Comparison of ENCODE assay signal across 12 cellular contexts in the genomic region with DNA sequence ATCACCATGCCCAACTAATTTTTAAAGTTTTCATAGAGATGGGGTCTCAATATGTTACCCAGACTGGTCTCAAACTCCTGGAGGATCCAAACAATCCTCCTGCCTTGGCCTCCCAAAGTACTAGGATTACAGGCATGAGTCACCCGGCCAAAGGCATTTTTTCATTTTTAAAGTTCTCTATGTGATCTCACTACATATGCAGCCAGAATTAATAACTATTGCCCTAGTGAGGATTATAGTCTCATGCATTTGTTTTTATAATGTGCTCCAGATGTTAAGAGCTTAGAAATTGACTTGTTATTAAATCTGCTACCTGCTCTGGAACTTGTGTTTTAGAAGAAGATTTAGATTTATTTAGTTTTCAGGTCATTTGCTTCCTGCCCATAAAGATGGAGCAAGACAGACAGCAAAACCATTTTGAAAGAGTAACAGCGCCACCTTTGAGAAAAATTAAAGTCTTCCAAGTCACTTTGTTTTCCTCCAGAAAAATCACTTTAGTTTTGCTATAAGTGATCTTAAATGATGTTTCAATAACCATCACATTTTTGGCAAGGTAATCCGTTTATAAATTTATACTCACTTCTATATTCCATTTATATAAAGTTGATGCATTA.
DNase-seq lines count a peak whose midpoint lies in the region; ATAC-seq and TF ChIP-seq lines count a peak whose summit lies in the region.
"Had no signal": no experiment of that assay in that cellular context is flagged by ENCODE, and none has a peak within 500 bp of the region (broad histone marks: within the 10 kb centered on the region; RNA-seq: fewer than 3 reads in every experiment).

No MANE protein-coding gene starts in this region.

- H3K4me2 ChIP-seq in PC-3 (ENCODE audit: low read length): no peak overlapping the region

- intact Hi-C loops in PC-3 (cut with micrococcal nuclease) (no loop called here), posterior vena cava (cut with DNase I) (no loop called here)

- H3K79me2 ChIP-seq in PC-3 (ENCODE audit: low read length): no peaks in the 10 kb centered on the region

- BruUV-seq in PC-3 (replicated peaks; lab: Mats Ljungman, UMichigan): no TSS peak

- H3K9me2 ChIP-seq in PC-3 (replicated peaks; ENCODE audit: low read length): no peaks in the 10 kb centered on the region

- POLR2A ChIA-PET in HEK293 (lab: Yijun Ruan, JAX): no interaction called here
- POLR2A ChIA-PET in PC-3 (lab: Charles Lee; ENCODE audit: unreplicated experiment): interaction anchor here (0.7 kb wide), 1 partner anchor 371 kb away, joined by 5 read pairs; no protein-coding TSS in a partner anchor

- H3K27ac ChIP-seq in HEK293 (ENCODE audit: extremely low read depth, low read depth, low read length) (no peak overlapping the region), PC-3 (ENCODE audit: low read length) (no peak overlapping the region)
- H3K27ac ChIP-seq: cardiac muscle cell had no signal

- H2AFZ ChIP-seq in PC-3 (ENCODE audit: low read length): no peak overlapping the region

- DNase-seq in Caki2 (ENCODE audit: low read depth) (peak; percentile 7), PC-3 (peak; percentile 65), fibroblast of the aortic adventitia (ENCODE audit: low read depth) (peak; percentile 14), posterior vena cava (ENCODE audit: low spot score) (no peak)
- DNase-seq in stimulated activated CD4-positive, alpha-beta T cell treated with anti-CD3 and anti-CD28 coated beads, Interleukin-2, amount 100 ng/mL, for 24 hours: no peak
- DNase-seq: DND-41, OCI-M1 had no signal

- H4K20me1 ChIP-seq in PC-3 (ENCODE audit: low read length): no peaks in the 10 kb centered on the region

- in situ Hi-C loops in Caki2 (cut with HindIII; ENCODE audit: low pct_unique_long_range_greater_than_20kb, low sequenced_read_pairs): loop anchor here (25.0 kb wide), 1 partner anchor 92 kb away; a partner anchor contains a TSS

- ATAC-seq in PC-3 (peak; percentile 31), HG02678 (IDR thresholded peaks at IDR 0.05; ENCODE audit: unreplicated experiment) (no peak), GM18520 (IDR thresholded peaks at IDR 0.05; ENCODE audit: unreplicated experiment) (no peak)
- ATAC-seq: K562 had no signal

- H3K4me3 ChIP-seq in HEK293 (ENCODE audit: low read depth, low read length): no peak overlapping the region
- H3K4me3 ChIP-seq in PC-3 (ENCODE audit: low read length): no peak overlapping the region
- H3K4me3 ChIP-seq in fibroblast of the aortic adventitia (ENCODE audit: low read depth, low read length): no peak overlapping the region
- H3K4me3 ChIP-seq: cardiac muscle cell, K562 had no signal

- H3F3A ChIP-seq in PC-3 (ENCODE audit: low read length, unreplicated experiment): no peaks in the 10 kb centered on the region

- H3K36me3 ChIP-seq in HEK293 (ENCODE audit: control insufficient read depth in 2 of 2, insufficient read depth in 1 of 2, low read length in 2 of 2) (peaks cover 11 to 17% of the 10 kb centered on the region in 2 experiments; a peak in 2 of 3 replicates), PC-3 (ENCODE audit: low read depth, low read length) (peaks cover 5% of the 10 kb centered on the region; the same call in 1 of the 2 replicates)

- CTCF ChIA-PET in HEK293 (lab: Yijun Ruan, JAX) (interaction anchor here (0.6 to 3.8 kb wide), 12 partner anchors 11 to 785 kb away, joined by 3 to 39 read pairs (median 4); no protein-coding TSS in a partner anchor), PC-3 (lab: Charles Lee) (no interaction called here)

- TF ChIP-seq CTCF in HEK293 (tag by site-specific recombination; IDR thresholded peaks at IDR 0.05): no peak
- TF ChIP-seq CTCF in PC-3 (conservative IDR thresholded peaks at IDR 0.05; ENCODE audit: low read depth, low read length): peak; percentile 74
- no peak for TF ChIP-seq CTCF in fibroblast of the aortic adventitia (IDR thresholded peaks at IDR 0.05; ENCODE audit: insufficient read depth, low read length)

- H3K27me3 ChIP-seq in PC-3 (ENCODE audit: low read length): no peaks in the 10 kb centered on the region
- H3K27me3 ChIP-seq: cardiac muscle cell had no signal

- peaks cover 3% of the 10 kb centered on the region; the same call in 1 of the 2 replicates for H3K4me1 ChIP-seq in HEK293 (ENCODE audit: control insufficient read depth, insufficient read depth, low read length)
- H3K4me1 ChIP-seq in PC-3 (ENCODE audit: insufficient read depth, low read length): no peaks in the 10 kb centered on the region

- H3K9me3 ChIP-seq in HEK293 (ENCODE audit: control insufficient read depth, insufficient read depth, low read depth, low read length): no peaks in the 10 kb centered on the region
- H3K9me3 ChIP-seq in PC-3 (ENCODE audit: low read length): no peaks in the 10 kb centered on the region

- H3K9ac ChIP-seq in PC-3 (ENCODE audit: low read length): no peak overlapping the region

TF ChIP-seq in HEK293, 187 proteins besides CTCF, POLR2A, EP300 and RAD21:
- peak; percentile 12; the same call in 1 of the 2 replicates for TF ChIP-seq ZNF654 (tag by site-specific recombination; IDR thresholded peaks at IDR 0.05; ENCODE audit: low read depth)
- TF ChIP-seq ZNF843 (tag by site-specific recombination; IDR thresholded peaks at IDR 0.05): no peak
- TF ChIP-seq, protein P1, sequence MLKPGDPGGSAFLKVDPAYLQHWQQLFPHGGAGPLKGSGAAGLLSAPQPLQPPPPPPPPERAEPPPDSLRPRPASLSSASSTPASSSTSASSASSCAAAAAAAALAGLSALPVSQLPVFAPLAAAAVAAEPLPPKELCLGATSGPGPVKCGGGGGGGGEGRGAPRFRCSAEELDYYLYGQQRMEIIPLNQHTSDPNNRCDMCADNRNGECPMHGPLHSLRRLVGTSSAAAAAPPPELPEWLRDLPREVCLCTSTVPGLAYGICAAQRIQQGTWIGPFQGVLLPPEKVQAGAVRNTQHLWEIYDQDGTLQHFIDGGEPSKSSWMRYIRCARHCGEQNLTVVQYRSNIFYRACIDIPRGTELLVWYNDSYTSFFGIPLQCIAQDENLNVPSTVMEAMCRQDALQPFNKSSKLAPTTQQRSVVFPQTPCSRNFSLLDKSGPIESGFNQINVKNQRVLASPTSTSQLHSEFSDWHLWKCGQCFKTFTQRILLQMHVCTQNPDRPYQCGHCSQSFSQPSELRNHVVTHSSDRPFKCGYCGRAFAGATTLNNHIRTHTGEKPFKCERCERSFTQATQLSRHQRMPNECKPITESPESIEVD (tag by site-specific recombination; IDR thresholded peaks at IDR 0.05): 0 out of 2 replicates have a peak, but pooled peaks have one; percentile 27
- TF ChIP-seq ZNF707 (tag by site-specific recombination; IDR thresholded peaks at IDR 0.05): no peak
- no peak for TF ChIP-seq MZF1 (tag by site-specific recombination; IDR thresholded peaks at IDR 0.05; ENCODE audit: borderline replicate concordance)
- TF ChIP-seq ZNF157 (tag by site-specific recombination; IDR thresholded peaks at IDR 0.05): no peak
- no peak for TF ChIP-seq ZNF221 (tag by site-specific recombination; IDR thresholded peaks at IDR 0.05; ENCODE audit: borderline replicate concordance)
- TF ChIP-seq ZNF138 (tag by site-specific recombination; IDR thresholded peaks at IDR 0.05; ENCODE audit: borderline replicate concordance): no peak
- no peak for TF ChIP-seq ZNF133 (tag by site-specific recombination; IDR thresholded peaks at IDR 0.05)
- no peak for TF ChIP-seq ZNF140 (tag by site-specific recombination; IDR thresholded peaks at IDR 0.05)

Comparison
In these comparisons a context has a peak if more than half of its experiments do, and no peak if none do; other contexts are left out.
1. DNase-seq: peak in Caki2 (single experiment), PC-3 (single experiment) and fibroblast of the aortic adventitia (single experiment); none in posterior vena cava (single experiment) and stimulated activated CD4-positive, alpha-beta T cell treated with anti-CD3 and anti-CD28 coated beads, Interleukin-2, amount 100 ng/mL, for 24 hours (0 of 2).